Comparison of ENCODE assay signal across 1 cellular context in the genomic region with DNA sequence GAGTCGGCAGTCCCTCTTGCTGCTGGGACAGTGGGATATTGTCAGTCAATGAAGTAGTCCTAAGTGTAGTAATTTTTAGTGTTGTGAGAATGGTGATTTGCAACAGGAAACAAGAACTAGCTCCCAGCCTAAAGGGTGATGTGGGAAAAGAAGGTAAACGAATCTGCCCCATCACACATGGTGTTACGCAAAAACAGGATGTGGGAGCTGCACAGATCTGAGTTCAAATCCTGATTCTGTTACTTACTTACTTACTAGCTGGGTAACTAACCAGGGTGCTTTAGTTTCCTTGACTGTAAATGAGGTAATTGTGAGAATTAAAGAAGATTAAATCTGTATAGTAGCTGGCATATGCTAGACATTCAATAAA.
TF ChIP-seq lines count a peak whose summit lies in the region.

No MANE protein-coding gene starts in this region.

TF ChIP-seq in GM12891, 5 proteins besides CTCF, POLR2A, EP300 and RAD21:
- TF ChIP-seq SPI1 (IDR thresholded peaks at IDR 0.05; ENCODE audit: low read depth, low read length) (0 out of 2 replicates have a peak, but pooled peaks have one; percentile 8), POU2F2 (IDR thresholded peaks at IDR 0.05; ENCODE audit: low read depth, low read length) (no peak)
TF ChIP-seq in GM12891: peak in this region for 1.
